8 cellular contexts compared by ENCODE assay signal in the genomic region with DNA sequence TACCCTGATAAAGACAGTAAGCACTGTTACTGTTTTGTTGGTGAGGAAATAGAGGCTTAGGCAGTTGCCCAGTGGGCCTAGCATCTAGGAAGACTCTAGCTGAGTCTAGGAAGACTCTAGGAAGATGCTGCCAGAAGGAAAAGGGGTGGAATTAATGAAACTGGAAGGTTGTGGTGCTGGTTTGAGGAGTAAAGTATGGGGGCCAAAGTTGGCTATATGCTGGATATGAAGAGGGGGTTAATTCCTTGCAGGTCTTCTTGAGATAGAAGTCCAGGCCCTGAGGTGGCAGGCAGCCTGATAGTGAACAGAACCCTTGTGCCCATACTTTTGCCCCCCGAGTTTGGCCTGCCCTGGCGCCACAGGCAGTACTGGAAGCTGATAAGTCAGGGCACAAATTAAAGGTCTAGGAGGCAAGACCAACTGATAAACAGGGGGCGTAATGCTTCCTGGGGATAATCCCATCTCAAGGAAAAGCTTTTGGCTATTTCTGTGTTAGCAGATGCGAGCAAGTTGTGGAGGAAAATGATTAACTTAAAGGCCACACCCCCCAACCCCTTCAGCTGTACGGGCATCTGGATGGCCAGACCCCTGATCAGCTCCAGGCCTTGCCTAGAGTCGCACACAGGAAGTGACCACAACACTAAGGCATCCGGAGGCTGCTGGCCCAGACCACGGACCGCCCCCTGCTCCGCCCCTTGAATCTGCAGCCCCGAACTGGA. TPM values are rescaled to one million over a fixed set of nuclear protein-coding genes. Genes with fewer than 3 reads are reported as not detected.
A peak's percentile ranks its signal among the peaks of the same experiment; 100 is the strongest.
DNase-seq lines count a peak whose midpoint lies in the region; ATAC-seq and TF ChIP-seq lines count a peak whose summit lies in the region.

No MANE protein-coding gene starts in this region.

- TF ChIP-seq CTCF in GM13977 (IDR thresholded peaks at IDR 0.05; ENCODE audit: extremely low read depth, insufficient read depth, missing control alignments): no peak

- CTCF ChIA-PET in activated CD4-positive, alpha-beta memory T cell treated with anti-CD3 and anti-CD28 coated beads for 36 hours (lab: Charles Lee): interaction anchor here (0.8 to 4.3 kb wide), 5 partner anchors 11 to 227 kb away, joined by 3 to 32 read pairs (median 6); partner anchors contain the start of gene MRPL17

- peak overlapping the region; percentile 69 for H3K27ac ChIP-seq in substantia nigra (ENCODE audit: low read depth, low read length, poor library complexity, severe bottlenecking)

- no peak overlapping the region for H3K27ac Mint-ChIP-seq in activated CD4-positive, alpha-beta memory T cell treated with anti-CD3 and anti-CD28 coated beads for 36 hours

- ATAC-seq in HG02763 (IDR thresholded peaks at IDR 0.05; ENCODE audit: unreplicated experiment) (peak; percentile 41), esophagus mucosa (peak; percentile 30)

- POLR2A ChIA-PET in activated CD4-positive, alpha-beta memory T cell treated with anti-CD3 and anti-CD28 coated beads for 36 hours (lab: Charles Lee): interaction anchor here (1.9 to 3.4 kb wide), 2 partner anchors 12 to 77 kb away, joined by 7 to 23 read pairs; partner anchors contain the start of genes MRPL17 and TPP1

- intact Hi-C loops in activated CD4-positive, alpha-beta memory T cell treated with anti-CD3 and anti-CD28 coated beads for 36 hours (cut with micrococcal nuclease): loop anchor here (1.0 to 2.0 kb wide), 3 partner anchors 64 to 192 kb away; no protein-coding TSS in a partner anchor

- no peaks in the 10 kb centered on the region for H3K27me3 Mint-ChIP-seq in activated CD4-positive, alpha-beta memory T cell treated with anti-CD3 and anti-CD28 coated beads for 36 hours

- DNase-seq in ACHN (peak; percentile 94), GM13977 (ENCODE audit: low spot score) (peak; percentile 84), NCI-H2196 (lab: John Stamatoyannopoulos, UW; ENCODE audit: unreplicated experiment) (peak; percentile 84), mucosa of gallbladder (ENCODE audit: low spot score) (peak; percentile 92), substantia nigra (lab: John Stamatoyannopoulos, UW) (peak in 47 of 49 donors; percentile 22 to 90 (median 70))
- DNase-seq in activated CD4-positive, alpha-beta memory T cell treated with anti-CD3 and anti-CD28 coated beads for 36 hours: peak; percentile 82

- H3K36me3 Mint-ChIP-seq in activated CD4-positive, alpha-beta memory T cell treated with anti-CD3 and anti-CD28 coated beads for 36 hours: peaks cover 46% of the 10 kb centered on the region

- in situ Hi-C loops in ACHN (cut with HindIII; ENCODE audit: low pct_ligation_motif_present, low pct_unique_long_range_greater_than_20kb, low sequenced_read_pairs): no loop called here
- in situ Hi-C loops in GM13977 (cut with MboI; ENCODE audit: low pct_unique_long_range_greater_than_20kb, low sequenced_read_pairs, unreplicated experiment): no loop called here

- peaks cover 10% of the 10 kb centered on the region for H3K4me1 Mint-ChIP-seq in activated CD4-positive, alpha-beta memory T cell treated with anti-CD3 and anti-CD28 coated beads for 36 hours (ENCODE audit: low read depth)

- no peak overlapping the region for H3K4me3 Mint-ChIP-seq in activated CD4-positive, alpha-beta memory T cell treated with anti-CD3 and anti-CD28 coated beads for 36 hours

- H3K9me3 Mint-ChIP-seq in activated CD4-positive, alpha-beta memory T cell treated with anti-CD3 and anti-CD28 coated beads for 36 hours: no peaks in the 10 kb centered on the region

RNA-seq across cellular contexts. Expression of gene ILK, which starts 3.1 kb away (rescaled TPM):
- total RNA-seq in activated CD4-positive, alpha-beta memory T cell treated with anti-CD3 and anti-CD28 coated beads for 36 hours: 10 to 100 TPM; 89.2 to 95.8 TPM
- total RNA-seq in esophagus mucosa (32.4 TPM), mucosa of gallbladder (261 TPM)

RNA-seq across cellular contexts. Expression of gene RRP8, which starts 3.2 kb away (rescaled TPM):
- total RNA-seq in activated CD4-positive, alpha-beta memory T cell treated with anti-CD3 and anti-CD28 coated beads for 36 hours: 10 to 100 TPM; 34.9 to 37.5 TPM
- total RNA-seq in esophagus mucosa (13.2 TPM), mucosa of gallbladder (25.8 TPM)

RNA-seq across cellular contexts. Expression of gene TAF10, which starts 5.4 kb away (rescaled TPM):
- 100 to 1,000 TPM; 158 to 165 TPM for total RNA-seq in activated CD4-positive, alpha-beta memory T cell treated with anti-CD3 and anti-CD28 coated beads for 36 hours
- total RNA-seq in esophagus mucosa: 101 TPM
- total RNA-seq in mucosa of gallbladder: 142 TPM

RNA-seq across cellular contexts. Expression of gene TPP1, which starts 12.6 kb away (rescaled TPM):
- 10 to 100 TPM; 53.2 to 56.6 TPM for total RNA-seq in activated CD4-positive, alpha-beta memory T cell treated with anti-CD3 and anti-CD28 coated beads for 36 hours
- total RNA-seq in esophagus mucosa (38.7 TPM), mucosa of gallbladder (161 TPM)

RNA-seq across cellular contexts. Expression of gene DCHS1, which starts 49.0 kb away (rescaled TPM):
- under 1 TPM; 0.80 to 0.90 TPM for total RNA-seq in activated CD4-positive, alpha-beta memory T cell treated with anti-CD3 and anti-CD28 coated beads for 36 hours
- total RNA-seq in esophagus mucosa: 1.4 TPM
- 25.1 TPM for total RNA-seq in mucosa of gallbladder

Comparison
In these comparisons a context has a peak if more than half of its experiments do, and no peak if none do; other contexts are left out.
1. Peak in every context shown above with its lines: DNase-seq, ATAC-seq and H3K27ac ChIP-seq.